In the genomic region with DNA sequence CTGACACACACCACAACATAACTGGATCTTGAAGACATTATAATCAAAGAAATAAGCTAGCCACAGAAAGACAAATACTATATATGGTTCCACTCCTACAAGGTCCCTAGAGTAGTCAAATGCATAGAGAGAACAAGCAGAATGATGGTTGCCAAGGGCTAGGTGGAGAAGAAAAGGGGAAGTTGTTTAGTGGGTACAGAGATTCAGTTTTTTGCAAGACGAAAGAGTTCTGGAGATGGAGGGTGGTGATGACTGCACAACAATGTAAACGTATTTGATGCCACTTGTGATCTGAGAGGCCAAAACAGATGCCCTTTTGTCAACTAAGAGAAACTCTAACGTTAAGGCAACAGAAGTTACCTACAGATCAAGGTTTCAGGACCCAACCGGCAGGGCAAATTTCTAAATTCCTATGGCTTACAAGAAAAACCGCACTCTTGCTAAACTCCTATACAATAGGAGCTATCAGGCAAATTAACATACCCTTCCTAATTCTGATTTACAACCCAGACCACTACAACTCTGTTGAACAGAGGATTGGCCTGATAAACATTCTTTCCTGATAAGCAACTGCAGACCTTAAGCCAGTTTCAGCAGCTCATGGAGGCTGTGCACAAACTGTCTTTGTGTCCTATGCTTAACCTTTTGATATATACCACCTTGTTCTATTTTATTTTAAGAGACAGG, we compare ENCODE assay signal across 17 cellular contexts.
A peak's percentile ranks its signal among the peaks of the same experiment; 100 is the strongest.
DNase-seq lines count a peak whose midpoint lies in the region; ATAC-seq lines count a peak whose summit lies in the region.
"Had no signal": no experiment of that assay in that cellular context is flagged by ENCODE, and none has a peak within 500 bp of the region (broad histone marks: within the 10 kb centered on the region; RNA-seq: fewer than 3 reads in every experiment).

No MANE protein-coding gene starts in this region.

- peak; percentile 54 for ATAC-seq in GM21723 (IDR thresholded peaks at IDR 0.05; ENCODE audit: unreplicated experiment)
- peak; percentile 98 for ATAC-seq in stimulated activated naive B cell treated with anti-CD40 and anti-IgM and Interleukin-4, amounts not matched to agents 10 μg/mL and 1 μg/mL and 100 μg/mL, for 72 hours (replicated peaks)
- ATAC-seq: PC-3 had no signal

- H3K27ac Mint-ChIP-seq in stimulated activated naive B cell treated with anti-CD40 and anti-IgM and Interleukin-4, amounts not matched to agents 10 μg/mL and 1 μg/mL and 100 μg/mL, for 72 hours, result no peak overlapping the region
- H3K27ac Mint-ChIP-seq: CD4-positive, CD25-positive, alpha-beta regulatory T cell; IgD-negative memory B cell had no signal

- H3K27me3 Mint-ChIP-seq in stimulated activated naive B cell treated with anti-CD40 and anti-IgM and Interleukin-4, amounts not matched to agents 10 μg/mL and 1 μg/mL and 100 μg/mL, for 72 hours, result no peaks in the 10 kb centered on the region
- H3K27me3 Mint-ChIP-seq: IgD-negative memory B cell had no signal

- H3K4me3 Mint-ChIP-seq in stimulated activated naive B cell treated with anti-CD40 and anti-IgM and Interleukin-4, amounts not matched to agents 10 μg/mL and 1 μg/mL and 100 μg/mL, for 72 hours, result no peak overlapping the region
- H3K4me3 Mint-ChIP-seq: CD4-positive, CD25-positive, alpha-beta regulatory T cell; IgD-negative memory B cell had no signal

- peaks cover 10 to 14% of the 10 kb centered on the region in 2 donors for H3K4me1 Mint-ChIP-seq in stimulated activated naive B cell treated with anti-CD40 and anti-IgM and Interleukin-4, amounts not matched to agents 10 μg/mL and 1 μg/mL and 100 μg/mL, for 72 hours

- H3K36me3 Mint-ChIP-seq in stimulated activated naive B cell treated with anti-CD40 and anti-IgM and Interleukin-4, amounts not matched to agents 10 μg/mL and 1 μg/mL and 100 μg/mL, for 72 hours, result no peaks in the 10 kb centered on the region
- H3K36me3 Mint-ChIP-seq: CD4-positive, CD25-positive, alpha-beta regulatory T cell had no signal

- DNase-seq in NOMO-1 (lab: John Stamatoyannopoulos, UW; ENCODE audit: unreplicated experiment in 2 of 2) (peak; percentile 90), amniotic epithelial cell (ENCODE audit: low read depth) (peak; percentile 53), NCI-H1105 treated with DMSO at 0.1 percent for 48 hours (lab: John Stamatoyannopoulos, UW) (no peak), GM03348 (ENCODE audit: low spot score) (no peak), hepatic stellate cell (ENCODE audit: low spot score) (no peak)
- no peak for DNase-seq in stimulated activated naive B cell treated with anti-CD40 and anti-IgM and Interleukin-4, amounts not matched to agents 10 μg/mL and 1 μg/mL and 100 μg/mL, for 72 hours
- DNase-seq: activated effector memory CD4-positive, alpha-beta T cell treated with anti-CD3 and anti-CD28 coated beads, Interleukin-2, amount 50 U/mL, for 16 hours; aorta; CD4-positive, CD25-positive, alpha-beta regulatory T cell; mammary epithelial cell; NCI-H1436; NCI-H446; PC-3; retina; stimulated activated CD4-positive, alpha-beta T cell treated with anti-CD3 and anti-CD28 coated beads, Interleukin-1b, Interleukin-23, amount 100 ng/mL, for 48 hours had no signal

- H3K9me3 Mint-ChIP-seq in stimulated activated naive B cell treated with anti-CD40 and anti-IgM and Interleukin-4, amounts not matched to agents 10 μg/mL and 1 μg/mL and 100 μg/mL, for 72 hours, result no peaks in the 10 kb centered on the region
- H3K9me3 Mint-ChIP-seq: IgD-negative memory B cell had no signal

Comparison
In these comparisons a context has a peak if more than half of its experiments do, and no peak if none do; other contexts are left out.
1. DNase-seq: peak in NOMO-1 (2 of 2) and amniotic epithelial cell (single experiment); none in stimulated activated naive B cell treated with anti-CD40 and anti-IgM and Interleukin-4, amounts not matched to agents 10 μg/mL and 1 μg/mL and 100 μg/mL, for 72 hours (single experiment), NCI-H1105 treated with DMSO at 0.1 percent for 48 hours (single experiment), GM03348 (single experiment) and hepatic stellate cell (single experiment).